ENCODE assay signal across 23 cellular contexts in genomic region chr4:73902038-73902637, GRCh38. TPM values are rescaled to one million over a fixed set of nuclear protein-coding genes. Genes with fewer than 3 reads are reported as not detected.
DNase-seq lines count a peak whose midpoint lies in the region; ATAC-seq, FAIRE-seq and TF ChIP-seq lines count a peak whose summit lies in the region.
"Had no signal": no experiment of that assay in that cellular context is flagged by ENCODE, and none has a peak within 500 bp of the region (broad histone marks: within the 10 kb centered on the region; RNA-seq: fewer than 3 reads in every experiment).

No MANE protein-coding gene starts in this region.

- H3K4ac ChIP-seq in H1 (replicated peaks; ENCODE audit: insufficient read length, low read depth, low read length): no peak overlapping the region
- no peak overlapping the region for H3K4ac ChIP-seq in mesenchymal stem cell (ENCODE audit: low read depth in 1 of 2, low read length in 2 of 2)

- H3K18ac ChIP-seq in H1 (ENCODE audit: extremely low read depth, low read length) (no peak overlapping the region), mesenchymal stem cell (ENCODE audit: low read depth in 1 of 2, low read length in 2 of 2) (no peak overlapping the region)

- POLR2A ChIA-PET in H1 (lab: Charles Lee; ENCODE audit: partially characterized antibody): no interaction called here

- H4K91ac ChIP-seq in H1 (replicated peaks; ENCODE audit: insufficient read length, low read length) (no peak overlapping the region), mesenchymal stem cell (ENCODE audit: low read length) (no peak overlapping the region)

- H2BK5ac ChIP-seq in H1 (ENCODE audit: low read depth, low read length): no peak overlapping the region
- no peak overlapping the region for H2BK5ac ChIP-seq in mesenchymal stem cell (ENCODE audit: low read depth, low read length, poor library complexity, severe bottlenecking)

- intact Hi-C loops in stomach (cut with DNase I; ENCODE audit: low total_unique reads): no loop called here

- H3K4me3 ChIP-seq in GM23338: no peak overlapping the region
- no peak overlapping the region for H3K4me3 ChIP-seq in H1 (ENCODE audit: extremely low read depth in 1 of 4, insufficient read depth in 2 of 4, low read depth in 3 of 4, low read length in 4 of 4)
- no peak overlapping the region for H3K4me3 ChIP-seq in mesenchymal stem cell (ENCODE audit: insufficient read depth in 1 of 2, low read depth in 1 of 2, low read length in 2 of 2)
- no peak overlapping the region for H3K4me3 ChIP-seq in stomach
- H3K4me3 ChIP-seq: upper lobe of left lung had no signal

- no peak overlapping the region for H3K4me2 ChIP-seq in GM23338
- no peak overlapping the region for H3K4me2 ChIP-seq in H1 (ENCODE audit: insufficient read depth in 1 of 2, low read depth in 2 of 2, low read length in 2 of 2)
- no peak overlapping the region for H3K4me2 ChIP-seq in mesenchymal stem cell (ENCODE audit: low read length, poor library complexity, severe bottlenecking)

- H3K27ac ChIP-seq in GM23338 (ENCODE audit: low read depth): no peak overlapping the region
- no peak overlapping the region for H3K27ac ChIP-seq in H1 (ENCODE audit: low read depth, low read length)
- no peak overlapping the region for H3K27ac ChIP-seq in mesenchymal stem cell (ENCODE audit: low read length, poor library complexity, severe bottlenecking)
- H3K27ac ChIP-seq in stomach: no peak overlapping the region
- H3K27ac ChIP-seq: upper lobe of left lung had no signal

- H3K9me3 ChIP-seq in H1 (ENCODE audit: insufficient read depth in 2 of 2, low read depth in 1 of 2, low read length in 1 of 2): no peaks in the 10 kb centered on the region
- no peaks in the 10 kb centered on the region for H3K9me3 ChIP-seq in mesenchymal stem cell (ENCODE audit: control insufficient read depth, low read length)
- H3K9me3 ChIP-seq in stomach: no peaks in the 10 kb centered on the region
- H3K9me3 ChIP-seq: upper lobe of left lung had no signal

- no peaks in the 10 kb centered on the region for H3K4me1 ChIP-seq in GM23338 (ENCODE audit: insufficient read depth)
- no peaks in the 10 kb centered on the region for H3K4me1 ChIP-seq in H1 (replicated peaks in 1 of 4; ENCODE audit: control insufficient read depth in 3 of 4, insufficient read depth in 4 of 4, low read length in 3 of 4)
- H3K4me1 ChIP-seq in mesenchymal stem cell (ENCODE audit: control insufficient read depth, insufficient read depth, low read depth, low read length): no peaks in the 10 kb centered on the region
- no peaks in the 10 kb centered on the region for H3K4me1 ChIP-seq in stomach

- H4K8ac ChIP-seq in H1 (ENCODE audit: extremely low read depth, insufficient read depth, low read length) (no peak overlapping the region), mesenchymal stem cell (ENCODE audit: low read length) (no peak overlapping the region)

- H3K23ac ChIP-seq in H1 (ENCODE audit: insufficient read length): no peak overlapping the region
- no peak overlapping the region for H3K23ac ChIP-seq in mesenchymal stem cell (ENCODE audit: low read length in 2 of 2)

- ATAC-seq in GM23338: no peak
- no peak for ATAC-seq in effector memory CD8-positive, alpha-beta T cell (replicated peaks)
- ATAC-seq: natural killer cell treated with Interleukin-12 subunit alpha and Interleukin-12 subunit beta and Interleukin-15 and Interleukin-18, amount 100 ng/mL, for 72 hours; stimulated activated naive CD8-positive, alpha-beta T cell treated with anti-CD3 and anti-CD28 coated beads, Interleukin-15, amount 100 ng/mL, for 72 hours had no signal

- H4K20me1 ChIP-seq in GM23338 (replicated peaks; ENCODE audit: insufficient read depth) (no peaks in the 10 kb centered on the region), H1 (replicated peaks in 1 of 2; ENCODE audit: control insufficient read depth in 1 of 2, insufficient read depth in 2 of 2, low read length in 2 of 2) (no peaks in the 10 kb centered on the region)

- H3K9me2 ChIP-seq in GM23338 (ENCODE audit: insufficient read depth): no peaks in the 10 kb centered on the region

- H3K27ac Mint-ChIP-seq in GM23338: no peak overlapping the region
- H3K27ac Mint-ChIP-seq in effector memory CD8-positive, alpha-beta T cell: no peak overlapping the region
- H3K27ac Mint-ChIP-seq: activated CD4-positive, alpha-beta T cell treated with anti-CD3 and anti-CD28 coated beads, Interleukin-2, amount 10 ng/mL, durations not matched to agents 7 days and 5 days; activated naive CD8-positive, alpha-beta T cell treated with anti-CD3 and anti-CD28 coated beads for 36 hours; brain; CD4-positive, alpha-beta memory T cell; natural killer cell treated with Interleukin-12 subunit alpha and Interleukin-12 subunit beta and Interleukin-15 and Interleukin-18, amount 100 ng/mL, for 72 hours; stimulated activated naive CD8-positive, alpha-beta T cell treated with anti-CD3 and anti-CD28 coated beads, Interleukin-15, amount 100 ng/mL, for 72 hours had no signal

- H3K4me3 Mint-ChIP-seq in GM23338: no peak overlapping the region
- no peak overlapping the region for H3K4me3 Mint-ChIP-seq in effector memory CD8-positive, alpha-beta T cell
- H3K4me3 Mint-ChIP-seq: activated CD4-positive, alpha-beta T cell treated with anti-CD3 and anti-CD28 coated beads, Interleukin-2, amount 10 ng/mL, durations not matched to agents 7 days and 5 days; activated naive CD8-positive, alpha-beta T cell treated with anti-CD3 and anti-CD28 coated beads for 36 hours; brain; CD4-positive, alpha-beta memory T cell; natural killer cell treated with Interleukin-12 subunit alpha and Interleukin-12 subunit beta and Interleukin-15 and Interleukin-18, amount 100 ng/mL, for 72 hours; stimulated activated naive CD8-positive, alpha-beta T cell treated with anti-CD3 and anti-CD28 coated beads, Interleukin-15, amount 100 ng/mL, for 72 hours had no signal

- H3K79me2 ChIP-seq in GM23338 (replicated peaks; ENCODE audit: insufficient read depth): no peaks in the 10 kb centered on the region
- H3K79me2 ChIP-seq in H1 (ENCODE audit: control insufficient read depth in 1 of 2, insufficient read depth in 2 of 2, low read length in 2 of 2): no peaks in the 10 kb centered on the region

- no peak overlapping the region for H2BK12ac ChIP-seq in H1 (ENCODE audit: low read depth, low read length)
- H2BK12ac ChIP-seq in mesenchymal stem cell (ENCODE audit: low read length in 2 of 2): no peak overlapping the region

- no peak overlapping the region for H2BK20ac ChIP-seq in H1 (ENCODE audit: low read length)

- H3K27me3 ChIP-seq in GM23338 (ENCODE audit: insufficient read depth): no peaks in the 10 kb centered on the region
- H3K27me3 ChIP-seq in H1 (replicated peaks in 1 of 4; ENCODE audit: control insufficient read depth in 3 of 4, extremely low read depth in 1 of 4, insufficient read depth in 3 of 4, low read length in 3 of 4): no peaks in the 10 kb centered on the region; a peak in 1 of 7 replicates
- H3K27me3 ChIP-seq in mesenchymal stem cell (ENCODE audit: control insufficient read depth in 1 of 2, insufficient read depth in 1 of 2, low read length in 2 of 2): no peaks in the 10 kb centered on the region
- H3K27me3 ChIP-seq in stomach: no peaks in the 10 kb centered on the region
- H3K27me3 ChIP-seq: upper lobe of left lung had no signal

- H3K9ac ChIP-seq in H1 (replicated peaks in 1 of 4; ENCODE audit: extremely low read depth in 1 of 4, low read depth in 3 of 4, low read length in 3 of 4) (no peak overlapping the region), mesenchymal stem cell (ENCODE audit: low read length) (peak overlapping the region; percentile 49)

- no peak overlapping the region for H3K56ac ChIP-seq in H1 (replicated peaks; ENCODE audit: insufficient read length, low read depth, low read length)

- H2BK120ac ChIP-seq in H1 (replicated peaks; ENCODE audit: low read depth, low read length) (no peak overlapping the region), mesenchymal stem cell (ENCODE audit: low read depth, low read length) (no peak overlapping the region)

- CTCF ChIA-PET in H1 (lab: Charles Lee; ENCODE audit: partially characterized antibody): interaction anchor here (0.6 to 1.2 kb wide), 8 partner anchors 17 to 874 kb away, joined by 3 read pairs; no protein-coding TSS in a partner anchor

- H2AK5ac ChIP-seq in H1 (ENCODE audit: low read depth, low read length) (no peak overlapping the region), mesenchymal stem cell (ENCODE audit: low read length, severe bottlenecking) (no peak overlapping the region)

- H3K36me3 ChIP-seq in GM23338 (ENCODE audit: insufficient read depth): no peaks in the 10 kb centered on the region
- H3K36me3 ChIP-seq in H1 (ENCODE audit: control insufficient read depth in 2 of 4, insufficient read depth in 4 of 4, low read length in 3 of 4): no peaks in the 10 kb centered on the region
- no peaks in the 10 kb centered on the region for H3K36me3 ChIP-seq in mesenchymal stem cell (ENCODE audit: control insufficient read depth in 1 of 2, insufficient read depth in 2 of 2, low read depth in 1 of 2, low read length in 2 of 2)
- H3K36me3 ChIP-seq in stomach: no peaks in the 10 kb centered on the region
- H3K36me3 ChIP-seq: upper lobe of left lung had no signal

- H3K79me1 ChIP-seq in H1 (ENCODE audit: low read depth, low read length) (no peaks in the 10 kb centered on the region), mesenchymal stem cell (replicated peaks; ENCODE audit: low read length, poor library complexity, severe bottlenecking) (no peaks in the 10 kb centered on the region)

- TF ChIP-seq CTCF in GM23338 (conservative IDR thresholded peaks at IDR 0.05; ENCODE audit: low read depth in 2 of 2): no peak
- no peak for TF ChIP-seq CTCF in H1 (IDR thresholded peaks at IDR 0.05; ENCODE audit: control extremely low read depth in 1 of 3, insufficient read depth in 1 of 3, low read depth in 1 of 3, low read length in 3 of 3)
- no peak for TF ChIP-seq CTCF in stomach (IDR thresholded peaks at IDR 0.05)

- no peak for DNase-seq in GM23338 (ENCODE audit: low spot score)
- peak; percentile 37 for DNase-seq in RKO (ENCODE audit: low spot score)
- DNase-seq in H1 (ENCODE audit: low read depth in 1 of 2, low spot score in 2 of 2): no peak
- DNase-seq in mesenchymal stem cell: peak; percentile 62
- no peak for DNase-seq in effector memory CD8-positive, alpha-beta T cell
- no peak for DNase-seq in GM19239 (ENCODE audit: insufficient read length, low spot score)
- no peak for DNase-seq in stomach
- no peak for DNase-seq in stimulated activated CD8-positive, alpha-beta memory T cell treated with anti-CD3 and anti-CD28 coated beads, Interleukin-4, amount 100 ng/mL, for 48 hours
- DNase-seq: activated CD4-positive, alpha-beta T cell treated with anti-CD3 and anti-CD28 coated beads, Interleukin-2, amount 10 ng/mL, durations not matched to agents 7 days and 5 days; activated naive CD8-positive, alpha-beta T cell treated with anti-CD3 and anti-CD28 coated beads for 36 hours; CD4-positive, alpha-beta memory T cell; KBM-7; midbrain; NCI-H510A treated with DMSO at 0.1 percent for 48 hours; Right ventricle myocardium superior; small intestine; stimulated activated CD4-positive, alpha-beta T cell treated with anti-CD3 and anti-CD28 coated beads, Interleukin-2, amount 100 ng/mL, for 48 hours; stimulated activated naive CD8-positive, alpha-beta T cell treated with anti-CD3 and anti-CD28 coated beads, Interleukin-15, amount 100 ng/mL, for 72 hours; upper lobe of left lung had no signal

- H2BK15ac ChIP-seq in H1 (ENCODE audit: low read length): no peak overlapping the region
- H2BK15ac ChIP-seq in mesenchymal stem cell (ENCODE audit: low read depth, poor library complexity, severe bottlenecking): no peak overlapping the region

- TF ChIP-seq RAD21 in H1 (IDR thresholded peaks at IDR 0.05 in 1 of 2, conservative IDR thresholded peaks at IDR 0.05 in 1 of 2; ENCODE audit: low read depth in 2 of 2, low read length in 2 of 2): no peak

- WGBS in H1 (ENCODE audit: extremely low coverage in 1 of 2, insufficient coverage in 1 of 2, insufficient read length in 1 of 2, insufficient replicate concordance in 2 of 2, low coverage in 1 of 2, low lambda C conversion rate in 2 of 2, missing lambda C conversion rate in 1 of 2), 2 experiments: 94% methylated on average over 1 of the region's 1 CpG; no CpG with 5 or more reads in 1 of the 2 experiments
- 52% methylated on average over 1 of the region's 1 CpG for WGBS in mesenchymal stem cell
- 88 to 96% (median 89%) methylated on average over 1 of the region's 1 CpG for WGBS in stomach, 5 donors

- H2AFZ ChIP-seq in GM23338 (peak overlapping the region; percentile 52), H1 (ENCODE audit: low read length) (0 out of 2 replicates have a peak overlapping the region, but pooled peaks have one; percentile 2), mesenchymal stem cell (ENCODE audit: low read depth, low read length) (no peak overlapping the region)

- H3F3A ChIP-seq in GM23338 (replicated peaks; ENCODE audit: low read depth): no peaks in the 10 kb centered on the region

- H3K9me3 Mint-ChIP-seq in GM23338: no peaks in the 10 kb centered on the region; the same call in 2 of the 3 replicates
- H3K9me3 Mint-ChIP-seq in effector memory CD8-positive, alpha-beta T cell: peaks cover 6 to 14% of the 10 kb centered on the region in 2 donors
- H3K9me3 Mint-ChIP-seq: activated CD4-positive, alpha-beta T cell treated with anti-CD3 and anti-CD28 coated beads, Interleukin-2, amount 10 ng/mL, durations not matched to agents 7 days and 5 days; activated naive CD8-positive, alpha-beta T cell treated with anti-CD3 and anti-CD28 coated beads for 36 hours had no signal

- no peaks in the 10 kb centered on the region for H3K27me3 Mint-ChIP-seq in GM23338 (ENCODE audit: insufficient read depth, low read depth, poor library complexity)
- no peaks in the 10 kb centered on the region for H3K27me3 Mint-ChIP-seq in effector memory CD8-positive, alpha-beta T cell
- H3K27me3 Mint-ChIP-seq: activated CD4-positive, alpha-beta T cell treated with anti-CD3 and anti-CD28 coated beads, Interleukin-2, amount 10 ng/mL, durations not matched to agents 7 days and 5 days; activated naive CD8-positive, alpha-beta T cell treated with anti-CD3 and anti-CD28 coated beads for 36 hours; CD4-positive, alpha-beta memory T cell; natural killer cell treated with Interleukin-12 subunit alpha and Interleukin-12 subunit beta and Interleukin-15 and Interleukin-18, amount 100 ng/mL, for 72 hours; stimulated activated naive CD8-positive, alpha-beta T cell treated with anti-CD3 and anti-CD28 coated beads, Interleukin-15, amount 100 ng/mL, for 72 hours had no signal

- no peak overlapping the region for H3K14ac ChIP-seq in H1 (ENCODE audit: insufficient read length)
- no peak overlapping the region for H3K14ac ChIP-seq in mesenchymal stem cell (ENCODE audit: low read length in 2 of 2)

- peaks cover 12% of the 10 kb centered on the region for H3K4me1 Mint-ChIP-seq in GM23338
- no peaks in the 10 kb centered on the region for H3K4me1 Mint-ChIP-seq in effector memory CD8-positive, alpha-beta T cell (ENCODE audit: low read depth in 2 of 2)
- H3K4me1 Mint-ChIP-seq: activated CD4-positive, alpha-beta T cell treated with anti-CD3 and anti-CD28 coated beads, Interleukin-2, amount 10 ng/mL, durations not matched to agents 7 days and 5 days; activated naive CD8-positive, alpha-beta T cell treated with anti-CD3 and anti-CD28 coated beads for 36 hours; brain; CD4-positive, alpha-beta memory T cell; stimulated activated naive CD8-positive, alpha-beta T cell treated with anti-CD3 and anti-CD28 coated beads, Interleukin-15, amount 100 ng/mL, for 72 hours had no signal

- no peak for TF ChIP-seq EP300 in H1 (IDR thresholded peaks at IDR 0.05; ENCODE audit: borderline replicate concordance in 1 of 2, low read depth in 2 of 2, low read length in 2 of 2)
- TF ChIP-seq EP300 in stomach (IDR thresholded peaks at IDR 0.05): no peak

- H3K36me3 Mint-ChIP-seq in GM23338 (ENCODE audit: low read depth): no peaks in the 10 kb centered on the region; the same call in 2 of the 3 replicates
- no peaks in the 10 kb centered on the region for H3K36me3 Mint-ChIP-seq in effector memory CD8-positive, alpha-beta T cell (ENCODE audit: insufficient read depth)
- H3K36me3 Mint-ChIP-seq: activated naive CD8-positive, alpha-beta T cell treated with anti-CD3 and anti-CD28 coated beads for 36 hours; brain; CD4-positive, alpha-beta memory T cell; natural killer cell treated with Interleukin-12 subunit alpha and Interleukin-12 subunit beta and Interleukin-15 and Interleukin-18, amount 100 ng/mL, for 72 hours had no signal

- no peak for TF ChIP-seq POLR2A in H1 (IDR thresholded peaks at IDR 0.05; ENCODE audit: control extremely low read depth in 1 of 2, low read depth in 2 of 2, low read length in 2 of 2)
- no peak for TF ChIP-seq POLR2A in stomach (IDR thresholded peaks at IDR 0.05)

- FAIRE-seq in H1 (lab: Jason Lieb, UNC): no peak
- no peak for FAIRE-seq in GM19239 (lab: Jason Lieb, UNC)
- FAIRE-seq: GM12891, small intestine had no signal

- H3K23me2 ChIP-seq in H1 (ENCODE audit: low read depth, low read length): no peaks in the 10 kb centered on the region

- H4K5ac ChIP-seq in H1 (ENCODE audit: insufficient read length, low read depth, low read length): no peak overlapping the region

RNA-seq across cellular contexts. Expression of gene CXCL1, which starts 32.9 kb away (rescaled TPM):
- 1.6 and 1.9 TPM in 2 replicates for total RNA-seq in GM23338 (2014; rRNA removed; shearing (Covaris generic))
- polyA plus RNA-seq in GM23338 (2016; fragmentation: Nextera tagmentation; extraction: Ambion mirVana): 2.1 and 2.5 TPM in 2 replicates
- total RNA-seq in H1 (2021; fragmentation: NEBNext Ultra II Directional; extraction: Animal tissue kit (Norgen Biotek cat#: 25700)): 0.69 and 0.80 TPM in 2 replicates
- 0.77 and 1.2 TPM in 2 replicates for polyA plus RNA-seq in H1 (2011; rRNA removed)
- polyA plus RNA-seq in H1 (2011; cell fraction: cytosol; rRNA removed): 0.62 TPM
- 0.46 TPM for polyA plus RNA-seq in H1 (2011; cell fraction: nucleus; rRNA removed)
- 0.68 to 1.2 TPM (median 0.93 TPM) in 4 replicates for polyA plus RNA-seq in H1 (2012, experiment 1 of 2)
- polyA plus RNA-seq in H1 (2012, experiment 2 of 2): 0.58 TPM
- polyA plus RNA-seq in H1 (2013, experiment 1 of 2): 2.8 TPM
- polyA plus RNA-seq in H1 (2013, experiment 2 of 2): 3.1 TPM
- 0.57 and 0.59 TPM in 2 replicates for polyA minus RNA-seq in H1 (2011; rRNA and poly(A)+ RNA removed)
- polyA minus RNA-seq in H1 (2011; cell fraction: cytosol; rRNA and poly(A)+ RNA removed): 3.1 TPM
- 1.00 TPM for polyA minus RNA-seq in H1 (2011; cell fraction: nucleus; rRNA and poly(A)+ RNA removed)
- polyA plus RNA-seq in mesenchymal stem cell (2013, experiment 1 of 2): 274 TPM
- 286 TPM for polyA plus RNA-seq in mesenchymal stem cell (2013, experiment 2 of 2)
- 10 to 100 TPM in 2 of 5 donors, 1 to 10 TPM in 3; 1.8 to 56.0 (median 2.3) TPM for total RNA-seq in stomach
- 10 to 100 TPM; 33.6 to 62.1 (median 38.2) TPM for polyA plus RNA-seq in stomach
- total RNA-seq: activated CD4-positive, alpha-beta T cell treated with anti-CD3 and anti-CD28 coated beads, Interleukin-2, amount 10 ng/mL, durations not matched to agents 7 days and 5 days; activated naive CD8-positive, alpha-beta T cell treated with anti-CD3 and anti-CD28 coated beads for 36 hours; CD4-positive, alpha-beta memory T cell had no signal
- polyA plus RNA-seq: CD4-positive, alpha-beta memory T cell had no signal

RNA-seq across cellular contexts. Expression of gene PF4V1, which starts 49.0 kb away (rescaled TPM):
- 0.66 TPM in 1 of 2 replicates, not detected in the other for total RNA-seq in GM23338 (2014; rRNA removed; shearing (Covaris generic))
- polyA plus RNA-seq in GM23338 (2016; fragmentation: Nextera tagmentation; extraction: Ambion mirVana): 1.7 TPM in 1 of 2 replicates, not detected in the other
- total RNA-seq in H1 (2021; fragmentation: NEBNext Ultra II Directional; extraction: Animal tissue kit (Norgen Biotek cat#: 25700)): not detected in 2 replicates
- not detected in 2 replicates for polyA plus RNA-seq in H1 (2011; rRNA removed)
- polyA plus RNA-seq in H1 (2011; cell fraction: cytosol; rRNA removed): 0.62 TPM
- polyA plus RNA-seq in H1 (2011; cell fraction: nucleus; rRNA removed): not detected
- polyA plus RNA-seq in H1 (2012, experiment 1 of 2): 0.58 TPM in 1 of 4 replicates, not detected in the others
- polyA plus RNA-seq in H1 (2012, experiment 2 of 2): not detected
- not detected for polyA plus RNA-seq in H1 (2013, experiment 1 of 2)
- polyA plus RNA-seq in H1 (2013, experiment 2 of 2): not detected
- not detected in 2 replicates for polyA minus RNA-seq in H1 (2011; rRNA and poly(A)+ RNA removed)
- not detected for polyA minus RNA-seq in H1 (2011; cell fraction: cytosol; rRNA and poly(A)+ RNA removed)
- not detected for polyA minus RNA-seq in H1 (2011; cell fraction: nucleus; rRNA and poly(A)+ RNA removed)
- 0.14 TPM for polyA plus RNA-seq in mesenchymal stem cell (2013, experiment 1 of 2)
- polyA plus RNA-seq in mesenchymal stem cell (2013, experiment 2 of 2): not detected
- not detected for total RNA-seq in stomach
- polyA plus RNA-seq in stomach: not detected
- total RNA-seq: activated CD4-positive, alpha-beta T cell treated with anti-CD3 and anti-CD28 coated beads, Interleukin-2, amount 10 ng/mL, durations not matched to agents 7 days and 5 days; activated naive CD8-positive, alpha-beta T cell treated with anti-CD3 and anti-CD28 coated beads for 36 hours; CD4-positive, alpha-beta memory T cell; natural killer cell treated with Interleukin-12 subunit alpha and Interleukin-12 subunit beta and Interleukin-15 and Interleukin-18, amount 100 ng/mL, for 72 hours; posterior vena cava; Right ventricle myocardium superior; upper lobe of left lung had no signal
- polyA plus RNA-seq: CD4-positive, alpha-beta memory T cell; small intestine had no signal

Comparison
In these comparisons a context has a peak if more than half of its experiments do, and no peak if none do; other contexts are left out.
1. DNase-seq: peak in RKO (single experiment) and mesenchymal stem cell (single experiment); none in GM23338 (single experiment), H1 (0 of 2), effector memory CD8-positive, alpha-beta T cell (0 of 3), GM19239 (single experiment), stomach (single experiment) and stimulated activated CD8-positive, alpha-beta memory T cell treated with anti-CD3 and anti-CD28 coated beads, Interleukin-4, amount 100 ng/mL, for 48 hours (single experiment).